14 cellular contexts compared by ENCODE assay signal in genomic region chr1:243234978-243235657, GRCh38. TPM values are rescaled to one million over a fixed set of nuclear protein-coding genes. Genes with fewer than 3 reads are reported as not detected.
A peak's percentile ranks its signal among the peaks of the same experiment; 100 is the strongest.
DNase-seq lines count a peak whose midpoint lies in the region; ATAC-seq and TF ChIP-seq lines count a peak whose summit lies in the region.
"Had no signal": no experiment of that assay in that cellular context is flagged by ENCODE, and none has a peak within 500 bp of the region (broad histone marks: within the 10 kb centered on the region; RNA-seq: fewer than 3 reads in every experiment).

No MANE protein-coding gene starts in this region.

- WGBS in heart right ventricle, 2 donors = 53 to 55% methylated on average over 4 of the region's 4 CpGs
- WGBS in testis, 2 donors = 53 to 55% methylated on average over 4 of the region's 4 CpGs

- peaks cover 4% of the 10 kb centered on the region for H3K27me3 Mint-ChIP-seq in glutamatergic neuron (ENCODE audit: unreplicated experiment)

- ATAC-seq in heart right ventricle = peak in 6 of 8 donors; percentile 47 to 76 (median 63)
- no peak for ATAC-seq in Right ventricle myocardium inferior
- ATAC-seq: body of pancreas had no signal

- no peak overlapping the region for H3K4me3 ChIP-seq in heart right ventricle
- no peak overlapping the region for H3K4me3 ChIP-seq in astrocyte of the spinal cord (ENCODE audit: low read depth, low read length)
- no peak overlapping the region for H3K4me3 ChIP-seq in testis
- H3K4me3 ChIP-seq: body of pancreas, lung, SJCRH30 had no signal

- H3K9me3 Mint-ChIP-seq in glutamatergic neuron (ENCODE audit: unreplicated experiment) = peaks cover 9% of the 10 kb centered on the region

- H3K9me3 ChIP-seq in heart right ventricle (peaks cover 0 to 26% (median 20%) of the 10 kb centered on the region in 11 donors), testis (no peaks in the 10 kb centered on the region)
- H3K9me3 ChIP-seq: neutrophil had no signal

- peaks cover 15% of the 10 kb centered on the region for H3K4me1 Mint-ChIP-seq in glutamatergic neuron (ENCODE audit: low read depth, unreplicated experiment)

- DNase-seq in heart right ventricle (no peak), Right ventricle myocardium inferior (ENCODE audit: missing footprints) (no peak), astrocyte of the spinal cord (ENCODE audit: low read depth, low spot score) (peak; percentile 80), glutamatergic neuron (no peak), testis (no peak), hypothalamus (lab: John Stamatoyannopoulos, UW) (no peak)
- no peak for DNase-seq in activated T-cell treated with anti-CD3 and anti-CD28 coated beads, Interleukin-2, amount 50 U/mL, for 1 hour
- no peak for DNase-seq in activated effector memory CD4-positive, alpha-beta T cell treated with Interleukin-2 at 50 U/mL for 16 hours
- DNase-seq: activated CD8-positive, alpha-beta memory T cell treated with anti-CD3 and anti-CD28 coated beads for 24 hours; activated gamma-delta T cell treated with Interleukin-2 at 50 U/mL for 16 hours; body of pancreas had no signal

- TF ChIP-seq CTCF in heart right ventricle (IDR thresholded peaks at IDR 0.05) (no peak), astrocyte of the spinal cord (IDR thresholded peaks at IDR 0.05; ENCODE audit: low read depth, low read length) (no peak), glutamatergic neuron (IDR thresholded peaks at IDR 0.05; ENCODE audit: partially characterized antibody, unreplicated experiment) (no peak), testis (IDR thresholded peaks at IDR 0.05) (no peak)

- no peak overlapping the region for H3K4me3 Mint-ChIP-seq in glutamatergic neuron (ENCODE audit: unreplicated experiment)

- H3K36me3 Mint-ChIP-seq in glutamatergic neuron (ENCODE audit: unreplicated experiment) = peaks cover 16% of the 10 kb centered on the region

- H3K27me3 ChIP-seq in heart right ventricle (no peaks in the 10 kb centered on the region), testis (no peaks in the 10 kb centered on the region)
- H3K27me3 ChIP-seq: body of pancreas, neutrophil, SJCRH30 had no signal

- in situ Hi-C loops in astrocyte of the spinal cord (cut with HindIII; ENCODE audit: low sequenced_read_pairs) = no loop called here

- H3K36me3 ChIP-seq in heart right ventricle (peaks cover 0 to 34% (median 7%) of the 10 kb centered on the region in 9 donors), testis (ENCODE audit: low read depth, missing control alignments) (no peaks in the 10 kb centered on the region)
- H3K36me3 ChIP-seq: neutrophil had no signal

- H3K27ac Mint-ChIP-seq in glutamatergic neuron (ENCODE audit: unreplicated experiment) = peak overlapping the region; percentile 75

- H3K27ac ChIP-seq in heart right ventricle = peak overlapping the region in 4 of 10 donors; percentile 17 to 54 (median 50)
- peak overlapping the region; percentile 10 to 23 for H3K27ac ChIP-seq in testis
- H3K27ac ChIP-seq: body of pancreas, SJCRH30 had no signal

- intact Hi-C loops in heart right ventricle (cut with DNase I) = no loop called here
- intact Hi-C loops in Right ventricle myocardium inferior (cut with DNase I) = no loop called here
- intact Hi-C loops in testis (cut with DNase I; ENCODE audit: low total_unique reads) = no loop called here

- TF ChIP-seq POLR2A in testis (IDR thresholded peaks at IDR 0.05) = no peak

- H3K4me1 ChIP-seq in heart right ventricle (peaks cover 0 to 49% (median 34%) of the 10 kb centered on the region in 9 donors), testis (peaks cover 8% of the 10 kb centered on the region)
- H3K4me1 ChIP-seq: body of pancreas had no signal

RNA-seq across cellular contexts. Expression of gene CEP170, which starts 20.0 kb away (rescaled TPM):
- 10 to 100 TPM; 37.2 to 75.5 (median 56.0) TPM for total RNA-seq in heart right ventricle
- polyA plus RNA-seq in heart right ventricle = 10 to 100 TPM in 1 of 2 donors, 1 to 10 TPM in 1; 7.3 to 35.4 TPM
- 44.7 TPM for total RNA-seq in Right ventricle myocardium inferior
- 450 TPM for total RNA-seq in glutamatergic neuron (ENCODE audit: unreplicated experiment)
- total RNA-seq in testis = 100 to 1,000 TPM in 1 of 2 donors, 10 to 100 TPM in 1; 64.0 to 132 TPM
- polyA plus RNA-seq in testis (ENCODE audit: insufficient read depth, low read depth, low replicate concordance) = 165 TPM

RNA-seq across cellular contexts. Expression of gene SDCCAG8, which starts 20.7 kb away (rescaled TPM):
- 10 to 100 TPM; 17.0 to 37.1 (median 29.1) TPM for total RNA-seq in heart right ventricle
- polyA plus RNA-seq in heart right ventricle = 10 to 100 TPM in 1 of 2 donors, 1 to 10 TPM in 1; 7.7 to 20.3 TPM
- total RNA-seq in Right ventricle myocardium inferior = 18.3 TPM
- total RNA-seq in glutamatergic neuron (ENCODE audit: unreplicated experiment) = 52.8 TPM
- 10 to 100 TPM; 40.6 to 45.4 TPM for total RNA-seq in testis
- 21.9 TPM for polyA plus RNA-seq in testis (ENCODE audit: insufficient read depth, low read depth, low replicate concordance)
